In genomic region chr7:140519007-140519399, GRCh38 we compare ENCODE assay signal across 20 cellular contexts. TPM values are rescaled to one million over a fixed set of nuclear protein-coding genes. Genes with fewer than 3 reads are reported as not detected.
DNase-seq lines count a peak whose midpoint lies in the region; ATAC-seq, FAIRE-seq and TF ChIP-seq lines count a peak whose summit lies in the region.
"Had no signal": no experiment of that assay in that cellular context is flagged by ENCODE, and none has a peak within 500 bp of the region (broad histone marks: within the 10 kb centered on the region; RNA-seq: fewer than 3 reads in every experiment).

No MANE protein-coding gene starts in this region.

- no peaks in the 10 kb centered on the region for H3K79me1 ChIP-seq in H1 (ENCODE audit: low read depth, low read length)

- no peak overlapping the region for H4K8ac ChIP-seq in H1 (ENCODE audit: extremely low read depth, insufficient read depth, low read length)

- H3K27ac Mint-ChIP-seq in activated CD8-positive, alpha-beta memory T cell treated with anti-CD3 and anti-CD28 coated beads, Interleukin-2, amount 10 ng/mL, durations not matched to agents 7 days and 5 days, result no peak overlapping the region
- H3K27ac Mint-ChIP-seq: activated CD4-positive, alpha-beta memory T cell treated with anti-CD3 and anti-CD28 coated beads for 36 hours; activated naive CD8-positive, alpha-beta T cell treated with anti-CD3 and anti-CD28 coated beads, Interleukin-2, amount 10 ng/mL, durations not matched to agents 7 days and 5 days; activated T-cell treated with anti-CD3 and anti-CD28 coated beads, Interleukin-2, amount 50 U/mL, for 72 hours had no signal

- H3K4me3 Mint-ChIP-seq in activated CD8-positive, alpha-beta memory T cell treated with anti-CD3 and anti-CD28 coated beads, Interleukin-2, amount 10 ng/mL, durations not matched to agents 7 days and 5 days, result no peak overlapping the region
- H3K4me3 Mint-ChIP-seq: activated CD4-positive, alpha-beta memory T cell treated with anti-CD3 and anti-CD28 coated beads for 36 hours; activated naive CD8-positive, alpha-beta T cell treated with anti-CD3 and anti-CD28 coated beads, Interleukin-2, amount 10 ng/mL, durations not matched to agents 7 days and 5 days; activated T-cell treated with anti-CD3 and anti-CD28 coated beads, Interleukin-2, amount 50 U/mL, for 72 hours had no signal

- H3K4me1 Mint-ChIP-seq in activated CD8-positive, alpha-beta memory T cell treated with anti-CD3 and anti-CD28 coated beads, Interleukin-2, amount 10 ng/mL, durations not matched to agents 7 days and 5 days, result peaks cover 4% of the 10 kb centered on the region

- no peaks in the 10 kb centered on the region for H4K20me1 ChIP-seq in H1 (replicated peaks in 1 of 2; ENCODE audit: control insufficient read depth in 1 of 2, insufficient read depth in 2 of 2, low read length in 2 of 2)

- TF ChIP-seq RAD21 in H1 (IDR thresholded peaks at IDR 0.05 in 1 of 2, conservative IDR thresholded peaks at IDR 0.05 in 1 of 2; ENCODE audit: low read depth in 2 of 2, low read length in 2 of 2), result no peak

- CTCF ChIA-PET in H1 (lab: Charles Lee; ENCODE audit: partially characterized antibody), result interaction anchor here (0.5 to 18.4 kb wide), 13 partner anchors 12 to 138 kb away, joined by 3 to 322 read pairs (median 4); partner anchors contain the start of gene DENND2A
- CTCF ChIA-PET in activated CD8-positive, alpha-beta memory T cell treated with anti-CD3 and anti-CD28 coated beads, Interleukin-2, amount 10 ng/mL, durations not matched to agents 7 days and 5 days (lab: Charles Lee), result interaction anchor here (1.5 kb wide), 1 partner anchor 135 kb away, joined by 5 read pairs; no protein-coding TSS in a partner anchor

- in situ Hi-C loops in GM13976 (cut with MboI; ENCODE audit: low sequenced_read_pairs, unreplicated experiment), result loop anchor here (5.0 to 25.0 kb wide), 2 partner anchors 138 to 493 kb away; partner anchors contain the start of gene MRPS33

- DNase-seq in H7, result peak; percentile 61
- no peak for DNase-seq in H1 (ENCODE audit: low read depth in 1 of 2, low spot score in 2 of 2)
- no peak for DNase-seq in left colon
- peak; percentile 69 for DNase-seq in sigmoid colon
- no peak for DNase-seq in HUDEP-2 (lab: John Stamatoyannopoulos, UW; ENCODE audit: unreplicated experiment in 76 of 76)
- DNase-seq in GM13976 (ENCODE audit: low spot score), result no peak
- no peak for DNase-seq in activated CD8-positive, alpha-beta memory T cell treated with anti-CD3 and anti-CD28 coated beads, Interleukin-2, amount 10 ng/mL, durations not matched to agents 7 days and 5 days
- DNase-seq: ACHN; activated CD4-positive, alpha-beta memory T cell treated with anti-CD3 and anti-CD28 coated beads for 36 hours; activated naive CD8-positive, alpha-beta T cell treated with anti-CD3 and anti-CD28 coated beads, Interleukin-2, amount 10 ng/mL, durations not matched to agents 7 days and 5 days; activated T-cell treated with anti-CD3 and anti-CD28 coated beads, Interleukin-2, amount 50 U/mL, for 72 hours; MV-4-11; NCI-H2107; NCI-H526 treated with DMSO at 0.1 percent for 48 hours; stimulated activated CD4-positive, alpha-beta T cell treated with anti-CD3 and anti-CD28 coated beads, Interleukin-2, amount 100 ng/mL, for 48 hours; stimulated activated CD8-positive, alpha-beta memory T cell treated with anti-CD3 and anti-CD28 coated beads, Interleukin-4, amount 100 ng/mL, for 48 hours had no signal

- H3K27ac ChIP-seq in H1 (ENCODE audit: low read depth, low read length) (no peak overlapping the region), sigmoid colon (peak overlapping the region; percentile 55 to 78 (median 68))

- no peak for TF ChIP-seq CTCF in H1 (IDR thresholded peaks at IDR 0.05; ENCODE audit: control extremely low read depth in 1 of 3, insufficient read depth in 1 of 3, low read depth in 1 of 3, low read length in 3 of 3)
- TF ChIP-seq CTCF in sigmoid colon (IDR thresholded peaks at IDR 0.05), result no peak
- no peak for TF ChIP-seq CTCF in GM13976 (IDR thresholded peaks at IDR 0.05; ENCODE audit: borderline replicate concordance, control extremely low read depth, extremely low read depth, insufficient read depth, missing control alignments)

- no peak overlapping the region; the same call in 1 of the 2 replicates for H2AFZ ChIP-seq in H1 (ENCODE audit: low read length)

- no peak overlapping the region for H3K23ac ChIP-seq in H1 (ENCODE audit: insufficient read length)

- no peak for TF ChIP-seq POLR2A in H1 (IDR thresholded peaks at IDR 0.05; ENCODE audit: control extremely low read depth in 1 of 2, low read depth in 2 of 2, low read length in 2 of 2)
- no peak for TF ChIP-seq POLR2A in sigmoid colon (IDR thresholded peaks at IDR 0.05)

- no peaks in the 10 kb centered on the region for H3K9me3 Mint-ChIP-seq in activated CD8-positive, alpha-beta memory T cell treated with anti-CD3 and anti-CD28 coated beads, Interleukin-2, amount 10 ng/mL, durations not matched to agents 7 days and 5 days (ENCODE audit: low read depth)
- H3K9me3 Mint-ChIP-seq: activated CD4-positive, alpha-beta memory T cell treated with anti-CD3 and anti-CD28 coated beads for 36 hours; activated naive CD8-positive, alpha-beta T cell treated with anti-CD3 and anti-CD28 coated beads, Interleukin-2, amount 10 ng/mL, durations not matched to agents 7 days and 5 days; activated T-cell treated with anti-CD3 and anti-CD28 coated beads, Interleukin-2, amount 50 U/mL, for 72 hours had no signal

- H3K18ac ChIP-seq in H1 (ENCODE audit: extremely low read depth, low read length), result peak overlapping the region; percentile 48; the same call in 1 of the 2 replicates

- H2BK5ac ChIP-seq in H1 (ENCODE audit: low read depth, low read length), result no peak overlapping the region

- H3K4me2 ChIP-seq in H1 (ENCODE audit: insufficient read depth in 1 of 2, low read depth in 2 of 2, low read length in 2 of 2), result no peak overlapping the region

- intact Hi-C loops in left colon (cut with DNase I, micrococcal nuclease), result loop anchor here (5.0 kb wide), 1 partner anchor 133 kb away; no protein-coding TSS in a partner anchor
- intact Hi-C loops in sigmoid colon (cut with DNase I), result loop anchor here (5.0 kb wide), 1 partner anchor 42 kb away; the partner anchor contains the start of gene MKRN1

- no peak overlapping the region for H4K91ac ChIP-seq in H1 (replicated peaks; ENCODE audit: insufficient read length, low read length)

- WGBS in H1 (ENCODE audit: extremely low coverage in 1 of 2, insufficient coverage in 1 of 2, insufficient read length in 1 of 2, insufficient replicate concordance in 2 of 2, low coverage in 1 of 2, low lambda C conversion rate in 2 of 2, missing lambda C conversion rate in 1 of 2), 2 experiments, result 81% methylated on average over 7 of the region's 7 CpGs; no CpG with 5 or more reads in 1 of the 2 experiments
- WGBS in sigmoid colon, 2 donors, result 14 to 51% methylated on average over 7 of the region's 7 CpGs

- no peak for FAIRE-seq in H1 (lab: Jason Lieb, UNC)
- FAIRE-seq: endothelial cell of umbilical vein, GM12878 had no signal

- H3K36me3 ChIP-seq in H7 (replicated peaks; ENCODE audit: control insufficient read depth, insufficient read depth, low read length), result no peaks in the 10 kb centered on the region
- no peaks in the 10 kb centered on the region for H3K36me3 ChIP-seq in H1 (ENCODE audit: control insufficient read depth in 2 of 4, insufficient read depth in 4 of 4, low read length in 3 of 4)
- H3K36me3 ChIP-seq in sigmoid colon, result peaks cover 0 to 4% (median 0%) of the 10 kb centered on the region in 4 donors
- H3K36me3 ChIP-seq: HAP-1 had no signal

- H3K79me2 ChIP-seq in H1 (ENCODE audit: control insufficient read depth in 1 of 2, insufficient read depth in 2 of 2, low read length in 2 of 2), result no peaks in the 10 kb centered on the region

- no peaks in the 10 kb centered on the region for H3K36me3 Mint-ChIP-seq in activated CD8-positive, alpha-beta memory T cell treated with anti-CD3 and anti-CD28 coated beads, Interleukin-2, amount 10 ng/mL, durations not matched to agents 7 days and 5 days
- H3K36me3 Mint-ChIP-seq: activated CD4-positive, alpha-beta memory T cell treated with anti-CD3 and anti-CD28 coated beads for 36 hours; activated naive CD8-positive, alpha-beta T cell treated with anti-CD3 and anti-CD28 coated beads, Interleukin-2, amount 10 ng/mL, durations not matched to agents 7 days and 5 days had no signal

- H2BK20ac ChIP-seq in H1 (ENCODE audit: low read length), result no peak overlapping the region

- no peak overlapping the region for H2AK5ac ChIP-seq in H1 (ENCODE audit: low read depth, low read length)

- no peak overlapping the region for H3K9ac ChIP-seq in H1 (replicated peaks in 1 of 4; ENCODE audit: extremely low read depth in 1 of 4, low read depth in 3 of 4, low read length in 3 of 4)

- H3K27me3 ChIP-seq in H7 (ENCODE audit: control insufficient read depth, insufficient read depth, low read length) (no peaks in the 10 kb centered on the region), H1 (replicated peaks in 1 of 4; ENCODE audit: control insufficient read depth in 3 of 4, extremely low read depth in 1 of 4, insufficient read depth in 3 of 4, low read length in 3 of 4) (no peaks in the 10 kb centered on the region), sigmoid colon (no peaks in the 10 kb centered on the region)

- no peak overlapping the region for H3K4me3 ChIP-seq in H7 (ENCODE audit: insufficient read depth, low read depth, low read length)
- H3K4me3 ChIP-seq in H1 (ENCODE audit: extremely low read depth in 1 of 4, insufficient read depth in 2 of 4, low read depth in 3 of 4, low read length in 4 of 4), result no peak overlapping the region
- H3K4me3 ChIP-seq in sigmoid colon, result no peak overlapping the region
- H3K4me3 ChIP-seq: GM12878, HAP-1 had no signal

- peaks cover 27% of the 10 kb centered on the region for H3K27me3 Mint-ChIP-seq in activated CD8-positive, alpha-beta memory T cell treated with anti-CD3 and anti-CD28 coated beads, Interleukin-2, amount 10 ng/mL, durations not matched to agents 7 days and 5 days

- no peaks in the 10 kb centered on the region for H3K9me3 ChIP-seq in H1 (ENCODE audit: insufficient read depth in 2 of 2, low read depth in 1 of 2, low read length in 1 of 2)
- H3K9me3 ChIP-seq in sigmoid colon, result no peaks in the 10 kb centered on the region
- H3K9me3 ChIP-seq: HAP-1 had no signal

- H3K14ac ChIP-seq in H1 (ENCODE audit: insufficient read length), result no peak overlapping the region

- no peak overlapping the region for H4K5ac ChIP-seq in H1 (ENCODE audit: insufficient read length, low read depth, low read length)

- H2BK12ac ChIP-seq in H1 (ENCODE audit: low read depth, low read length), result no peak overlapping the region

- H2BK120ac ChIP-seq in H1 (replicated peaks; ENCODE audit: low read depth, low read length), result no peak overlapping the region

- H3K4me1 ChIP-seq in H1 (replicated peaks in 1 of 4; ENCODE audit: control insufficient read depth in 3 of 4, insufficient read depth in 4 of 4, low read length in 3 of 4) (peaks cover 2 to 6% (median 3%) of the 10 kb centered on the region in 4 experiments; a peak in 3 of 7 replicates), sigmoid colon (peaks cover 0 to 24% (median 13%) of the 10 kb centered on the region in 4 donors)
- H3K4me1 ChIP-seq: HAP-1 had no signal

- H2BK15ac ChIP-seq in H1 (ENCODE audit: low read length), result no peak overlapping the region

- H3K4ac ChIP-seq in H1 (replicated peaks; ENCODE audit: insufficient read length, low read depth, low read length), result no peak overlapping the region

- ATAC-seq in left colon (peak; percentile 42), GM19452 (IDR thresholded peaks at IDR 0.05; ENCODE audit: unreplicated experiment) (no peak)
- ATAC-seq in activated CD8-positive, alpha-beta memory T cell treated with anti-CD3 and anti-CD28 coated beads, Interleukin-2, amount 10 ng/mL, durations not matched to agents 7 days and 5 days, result no peak
- ATAC-seq: activated T-cell treated with anti-CD3 and anti-CD28 coated beads, Interleukin-2, amount 50 U/mL, for 72 hours; GM12878 had no signal

- no peaks in the 10 kb centered on the region for H3K23me2 ChIP-seq in H1 (ENCODE audit: low read depth, low read length)

- TF ChIP-seq EP300 in H1 (IDR thresholded peaks at IDR 0.05; ENCODE audit: borderline replicate concordance in 1 of 2, low read depth in 2 of 2, low read length in 2 of 2), result no peak
- TF ChIP-seq EP300 in sigmoid colon (IDR thresholded peaks at IDR 0.05), result no peak

- no peak overlapping the region for H3K56ac ChIP-seq in H1 (replicated peaks; ENCODE audit: insufficient read length, low read depth, low read length)

- POLR2A ChIA-PET in H1 (lab: Charles Lee; ENCODE audit: partially characterized antibody), result interaction anchor here (1.5 kb wide), 1 partner anchor 122 kb away, joined by 5 read pairs; the partner anchor contains the start of gene DENND2A

RNA-seq across cellular contexts. Expression of gene MKRN1, which starts 39.7 kb away (rescaled TPM):
- 80.5 and 108 TPM in 2 replicates for total RNA-seq in H7 (2014; rRNA removed; shearing (Covaris generic))
- 94.6 and 99.6 TPM in 2 replicates for total RNA-seq in H1 (2021; fragmentation: NEBNext Ultra II Directional; extraction: Animal tissue kit (Norgen Biotek cat#: 25700))
- 35.1 and 46.2 TPM in 2 replicates for polyA plus RNA-seq in H1 (2011; rRNA removed)
- 55.2 TPM for polyA plus RNA-seq in H1 (2011; cell fraction: cytosol; rRNA removed)
- 47.1 TPM for polyA plus RNA-seq in H1 (2011; cell fraction: nucleus; rRNA removed)
- 79.4 to 96.7 TPM (median 81.8 TPM) in 4 replicates for polyA plus RNA-seq in H1 (2012, experiment 1 of 2)
- polyA plus RNA-seq in H1 (2012, experiment 2 of 2), result 21.0 TPM
- 70.8 TPM for polyA plus RNA-seq in H1 (2013, experiment 1 of 2)
- 72.2 TPM for polyA plus RNA-seq in H1 (2013, experiment 2 of 2)
- 81.2 and 83.4 TPM in 2 replicates for polyA minus RNA-seq in H1 (2011; rRNA and poly(A)+ RNA removed)
- polyA minus RNA-seq in H1 (2011; cell fraction: cytosol; rRNA and poly(A)+ RNA removed), result 63.6 TPM
- 47.2 TPM for polyA minus RNA-seq in H1 (2011; cell fraction: nucleus; rRNA and poly(A)+ RNA removed)
- 100 to 1,000 TPM; 192 to 233 TPM for total RNA-seq in left colon
- total RNA-seq in sigmoid colon, result 10 to 100 TPM; 63.5 to 73.7 (median 69.4) TPM
- polyA plus RNA-seq in sigmoid colon, result 100 to 1,000 TPM in 2 of 3 donors, 10 to 100 TPM in 1; 83.8 to 118 (median 103) TPM
- 10 to 100 TPM; 64.2 to 75.5 TPM for total RNA-seq in activated CD8-positive, alpha-beta memory T cell treated with anti-CD3 and anti-CD28 coated beads, Interleukin-2, amount 10 ng/mL, durations not matched to agents 7 days and 5 days

Comparison
In these comparisons a context has a peak if more than half of its experiments do, and no peak if none do; other contexts are left out.
1. DNase-seq: peak in H7 (single experiment) and sigmoid colon (single experiment); none in H1 (0 of 2), left colon (0 of 2), HUDEP-2 (0 of 76), GM13976 (single experiment) and activated CD8-positive, alpha-beta memory T cell treated with anti-CD3 and anti-CD28 coated beads, Interleukin-2, amount 10 ng/mL, durations not matched to agents 7 days and 5 days (single experiment).